Comparison of ENCODE assay signal across 20 cellular contexts in the genomic region with DNA sequence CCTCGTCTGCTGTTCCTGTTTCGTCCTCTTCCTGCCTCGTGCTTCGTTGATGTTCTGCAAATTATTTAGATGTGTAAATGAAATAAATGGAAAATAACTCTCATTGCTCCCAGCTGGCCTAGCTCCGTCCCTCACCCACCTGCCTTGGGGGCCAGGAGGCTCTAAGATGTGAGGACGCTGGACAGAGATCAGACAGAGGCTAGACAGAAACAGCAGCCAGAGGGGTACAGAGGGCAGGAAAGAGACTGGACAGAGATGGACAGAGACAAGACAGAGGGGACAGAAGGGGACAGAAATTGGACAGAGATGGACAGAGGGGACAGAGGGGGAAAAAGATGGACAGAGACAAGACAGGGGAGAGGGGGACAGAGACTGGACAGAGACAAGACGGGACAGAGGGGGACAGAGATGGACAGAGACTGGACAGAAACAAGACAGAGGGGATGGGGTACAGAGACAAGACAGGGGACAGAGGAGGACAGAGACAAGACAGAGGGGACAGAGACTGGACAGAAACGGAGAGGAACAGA. TPM values are rescaled to one million over a fixed set of nuclear protein-coding genes. Genes with fewer than 3 reads are reported as not detected.
A peak's percentile ranks its signal among the peaks of the same experiment; 100 is the strongest.
DNase-seq lines count a peak whose midpoint lies in the region; ATAC-seq, FAIRE-seq and TF ChIP-seq lines count a peak whose summit lies in the region.
"Had no signal": no experiment of that assay in that cellular context is flagged by ENCODE, and none has a peak within 500 bp of the region (broad histone marks: within the 10 kb centered on the region; RNA-seq: fewer than 3 reads in every experiment).

No MANE protein-coding gene starts in this region.

- POLR2A ChIA-PET in HepG2 (lab: Yijun Ruan, JAX): interaction anchor here (0.9 to 1.6 kb wide), 5 partner anchors 11 to 31 kb away, joined by 3 to 4 read pairs (median 4); no protein-coding TSS in a partner anchor

- DNase-seq in HepG2 (ENCODE audit: low spot score) (no peak), right lobe of liver (no peak), SJCRH30 (no peak), KG1 (lab: John Stamatoyannopoulos, UW) (no peak)
- DNase-seq in activated CD4-positive, alpha-beta T cell treated with anti-CD3 and anti-CD28 coated beads for 1 hour: no peak
- DNase-seq: CD8-positive, alpha-beta T cell; EL; HFFc6; NCI-H1105; NCI-H510A treated with DMSO at 0.1 percent for 48 hours; NCI-H774 had no signal

- TF ChIP-seq CTCF in HepG2 (CRISPR knock-in tag; IDR thresholded peaks at IDR 0.05) (no peak), right lobe of liver (IDR thresholded peaks at IDR 0.05) (no peak)

- CTCF ChIA-PET in HepG2 (lab: Yijun Ruan, JAX; ENCODE audit: low intra/inter-chr PET ratio, low total read pairs): no interaction called here

- no peak overlapping the region for H3K9ac ChIP-seq in HepG2 (ENCODE audit: insufficient read depth, low read depth, low read length)

- TF ChIP-seq POLR2A in HepG2 (IDR thresholded peaks at IDR 0.05; ENCODE audit: insufficient read depth in 1 of 2, low read depth in 2 of 2, low read length in 2 of 2) (no peak), right lobe of liver (IDR thresholded peaks at IDR 0.05) (no peak)

- H3K4me3 Mint-ChIP-seq in dendritic cell treated with granulocyte-macrophage colony-stimulating factor and Interleukin-4, amounts not matched to agents 40 ng/mL and 50 ng/mL, for 4 days: no peak overlapping the region
- H3K4me3 Mint-ChIP-seq: CD8-positive, alpha-beta T cell; HFFc6 had no signal

- H3K36me3 ChIP-seq in HepG2 (replicated peaks in 1 of 2; ENCODE audit: control insufficient read depth in 1 of 2, insufficient read depth in 2 of 2, low read length in 2 of 2) (peaks cover 6 to 8% of the 10 kb centered on the region in 2 experiments; a peak in 3 of 5 replicates), right lobe of liver (no peaks in the 10 kb centered on the region), SJCRH30 (peaks cover 16% of the 10 kb centered on the region)

- peaks cover 15% of the 10 kb centered on the region for H3K4me1 Mint-ChIP-seq in dendritic cell treated with granulocyte-macrophage colony-stimulating factor and Interleukin-4, amounts not matched to agents 40 ng/mL and 50 ng/mL, for 4 days (ENCODE audit: low read depth)

- no peaks in the 10 kb centered on the region for H3K9me3 Mint-ChIP-seq in dendritic cell treated with granulocyte-macrophage colony-stimulating factor and Interleukin-4, amounts not matched to agents 40 ng/mL and 50 ng/mL, for 4 days
- H3K9me3 Mint-ChIP-seq: CD8-positive, alpha-beta T cell; HFFc6 had no signal

- H2AFZ ChIP-seq in HepG2 (ENCODE audit: low read length): no peak overlapping the region

- H3K27me3 ChIP-seq in HepG2 (ENCODE audit: control insufficient read depth in 1 of 2, insufficient read depth in 2 of 2, low read length in 2 of 2) (peaks cover 8 to 31% of the 10 kb centered on the region in 2 experiments; a peak in 3 of 5 replicates), right lobe of liver (no peaks in the 10 kb centered on the region), SJCRH30 (peaks cover 5% of the 10 kb centered on the region)
- H3K27me3 ChIP-seq: MG63, SJSA1 had no signal

- 23% methylated on average over 8 of the region's 8 CpGs for WGBS in HepG2 (ENCODE audit: low lambda C conversion rate)
- WGBS in right lobe of liver (ENCODE audit: insufficient coverage, low coverage, low lambda C conversion rate, missing lambda C conversion rate): 55% methylated on average over 7 of the region's 8 CpGs

- H3K4me3 ChIP-seq in HepG2 (replicated peaks in 1 of 3; ENCODE audit: insufficient read depth in 1 of 3, low read depth in 2 of 3, low read length in 3 of 3) (peak overlapping the region in 1 of 3 experiments; percentile 26; a peak in 1 of 6 replicates), right lobe of liver (no peak overlapping the region), SJCRH30 (peak overlapping the region; percentile 29; the same call in 1 of the 2 replicates)
- H3K4me3 ChIP-seq: BLaER1 treated with 17β-estradiol and CSF1 and Interleukin-3, amounts not matched to agents 10 nM and 100 nM; MG63; SJSA1 had no signal

- TF ChIP-seq EP300 in HepG2 (IDR thresholded peaks at IDR 0.05; ENCODE audit: low read depth in 2 of 2, low read length in 2 of 2): no peak
- TF ChIP-seq EP300 in HepG2 (CRISPR knock-in tag; IDR thresholded peaks at IDR 0.05; ENCODE audit: borderline replicate concordance): no peak

- no peak overlapping the region for H3K27ac ChIP-seq in HepG2 (ENCODE audit: extremely low read length, insufficient read depth, low read length)
- H3K27ac ChIP-seq in right lobe of liver: no peak overlapping the region
- no peak overlapping the region; the same call in 1 of the 2 replicates for H3K27ac ChIP-seq in SJCRH30
- H3K27ac ChIP-seq: BLaER1 treated with 17β-estradiol and CSF1 and Interleukin-3, amounts not matched to agents 10 nM and 100 nM had no signal

- ATAC-seq in HepG2: no peak
- ATAC-seq in right lobe of liver: no peak
- ATAC-seq in GM21619 (IDR thresholded peaks at IDR 0.05; ENCODE audit: unreplicated experiment): no peak
- ATAC-seq: CD8-positive, alpha-beta T cell had no signal

- H3K4me2 ChIP-seq in HepG2 (ENCODE audit: low read depth, low read length): peak overlapping the region; percentile 49; the same call in 1 of the 2 replicates
- H3K4me2 ChIP-seq: BLaER1 treated with 17β-estradiol and CSF1 and Interleukin-3, amounts not matched to agents 10 nM and 100 nM had no signal

- in situ Hi-C loops in HepG2 (cut with HindIII; ENCODE audit: extremely low pct_ligation_motif_present, low pct_unique_long_range_greater_than_20kb): loop anchor here (5.0 kb wide), 1 partner anchor 35 kb away; no protein-coding TSS in a partner anchor

- peaks cover 56% of the 10 kb centered on the region for H3K27me3 Mint-ChIP-seq in dendritic cell treated with granulocyte-macrophage colony-stimulating factor and Interleukin-4, amounts not matched to agents 40 ng/mL and 50 ng/mL, for 4 days

- intact Hi-C loops in HepG2 (cut with micrococcal nuclease; ENCODE audit: unreplicated experiment): loop anchor here (5.0 kb wide), 1 partner anchor 35 kb away; no protein-coding TSS in a partner anchor
- intact Hi-C loops in right lobe of liver (cut with DNase I): no loop called here
- intact Hi-C loops in dendritic cell treated with granulocyte-macrophage colony-stimulating factor and Interleukin-4, amounts not matched to agents 40 ng/mL and 50 ng/mL, for 4 days (cut with micrococcal nuclease): no loop called here

- TF ChIP-seq RAD21 in HepG2 (CRISPR knock-in tag; IDR thresholded peaks at IDR 0.05): no peak

- H4K20me1 ChIP-seq in HepG2 (ENCODE audit: insufficient read depth, low read length): no peaks in the 10 kb centered on the region

- no peaks in the 10 kb centered on the region for H3K9me3 ChIP-seq in HepG2 (ENCODE audit: low read length)
- no peaks in the 10 kb centered on the region for H3K9me3 ChIP-seq in right lobe of liver
- no peaks in the 10 kb centered on the region for H3K9me3 ChIP-seq in SJCRH30 (replicated peaks)
- H3K9me3 ChIP-seq: BLaER1 treated with 17β-estradiol and CSF1 and Interleukin-3, amounts not matched to agents 10 nM and 100 nM; MG63; SJSA1 had no signal

- no peaks in the 10 kb centered on the region for H3K79me2 ChIP-seq in HepG2 (ENCODE audit: insufficient read depth, low read length)

- H3K4me1 ChIP-seq in HepG2 (ENCODE audit: insufficient read depth, low read length) (peaks cover 34% of the 10 kb centered on the region), right lobe of liver (peaks cover 0 to 19% (median 6%) of the 10 kb centered on the region in 4 donors), SJCRH30 (peaks cover 49% of the 10 kb centered on the region)

- H3K36me3 Mint-ChIP-seq in dendritic cell treated with granulocyte-macrophage colony-stimulating factor and Interleukin-4, amounts not matched to agents 40 ng/mL and 50 ng/mL, for 4 days (ENCODE audit: low read depth): peaks cover 15% of the 10 kb centered on the region

- no TSS peak for BruUV-seq in HepG2 (replicated peaks; lab: Mats Ljungman, UMichigan)

- no peak for FAIRE-seq in HepG2 (lab: Jason Lieb, UNC)
- FAIRE-seq: GM12891, H1 had no signal

- peak overlapping the region; percentile 4 for H3K27ac Mint-ChIP-seq in dendritic cell treated with granulocyte-macrophage colony-stimulating factor and Interleukin-4, amounts not matched to agents 40 ng/mL and 50 ng/mL, for 4 days
- H3K27ac Mint-ChIP-seq: CD8-positive, alpha-beta T cell; HFFc6 had no signal

RNA-seq across cellular contexts. Expression of a gene that starts 16.1 kb away (rescaled TPM):
- total RNA-seq in HepG2 (2016; rRNA removed; fragmentation: Illumina TruSeq; extraction: Trizol) (0.13 TPM in 1 of 2 replicates, not detected in the other), right lobe of liver (not detected)
- not detected in 2 replicates for total RNA-seq in HepG2 (2016; cell fraction: cytosol; rRNA removed; fragmentation: Illumina TruSeq; extraction: Trizol; ENCODE audit: low read depth)
- total RNA-seq in HepG2 (2016; cell fraction: insoluble cytoplasmic fraction; rRNA removed; fragmentation: Illumina TruSeq; extraction: Trizol): 0.11 TPM in 1 of 2 replicates, not detected in the other
- not detected in 2 replicates for total RNA-seq in HepG2 (2016; cell fraction: membrane; rRNA removed; fragmentation: Illumina TruSeq; extraction: Trizol)
- 0.38 TPM in 1 of 2 replicates, not detected in the other for total RNA-seq in HepG2 (2016; cell fraction: nucleus; rRNA removed; fragmentation: Illumina TruSeq; extraction: Trizol)
- 0.10 and 0.15 TPM in 2 replicates for polyA plus RNA-seq in HepG2 (2011; rRNA removed)
- 0.08 and 0.12 TPM in 2 replicates for polyA plus RNA-seq in HepG2 (2011; cell fraction: cytosol; rRNA removed)
- polyA plus RNA-seq in HepG2 (2011; cell fraction: nucleus; rRNA removed): 1.7 and 2.2 TPM in 2 replicates
- 0.19 and 0.20 TPM in 2 replicates for polyA plus RNA-seq in HepG2 (2012)
- not detected in 2 replicates for polyA plus RNA-seq in HepG2 (2016; cell fraction: cytosol; fragmentation: Illumina TruSeq; extraction: Trizol; ENCODE audit: low read depth)
- 0.17 TPM in 1 of 2 replicates, not detected in the other for polyA plus RNA-seq in HepG2 (2016; cell fraction: insoluble cytoplasmic fraction; fragmentation: Illumina TruSeq; extraction: Trizol; ENCODE audit: low read depth)
- polyA plus RNA-seq in HepG2 (2016; cell fraction: membrane; fragmentation: Illumina TruSeq; extraction: Trizol; ENCODE audit: low read depth): not detected in 2 replicates
- polyA plus RNA-seq in HepG2 (2016; cell fraction: nucleus; fragmentation: Illumina TruSeq; extraction: Trizol; ENCODE audit: insufficient read depth, low read depth): not detected in 2 replicates
- 0.32 TPM in 1 of 2 replicates, not detected in the other for polyA minus RNA-seq in HepG2 (2011; rRNA and poly(A)+ RNA removed; ENCODE audit: low replicate concordance)
- polyA minus RNA-seq in HepG2 (2011; cell fraction: cytosol; rRNA and poly(A)+ RNA removed): not detected in 2 replicates
- polyA minus RNA-seq in HepG2 (2011; cell fraction: nucleus; rRNA and poly(A)+ RNA removed): 0.50 TPM in 1 of 2 replicates, not detected in the other
- 8.0 and 8.3 TPM in 2 replicates for total RNA-seq in SJCRH30 (2014; rRNA removed; shearing (Covaris generic))
- total RNA-seq: CD8-positive, alpha-beta T cell; H1; HFFc6; HT-29; PC-3 had no signal

RNA-seq across cellular contexts. Expression of a gene that starts 28.6 kb away (rescaled TPM):
- 1.3 and 1.8 TPM in 2 replicates for total RNA-seq in HepG2 (2016; rRNA removed; fragmentation: Illumina TruSeq; extraction: Trizol)
- total RNA-seq in HepG2 (2016; cell fraction: cytosol; rRNA removed; fragmentation: Illumina TruSeq; extraction: Trizol; ENCODE audit: low read depth): 0.61 and 0.62 TPM in 2 replicates
- 1.6 TPM in 2 replicates for total RNA-seq in HepG2 (2016; cell fraction: insoluble cytoplasmic fraction; rRNA removed; fragmentation: Illumina TruSeq; extraction: Trizol)
- 1.4 and 1.7 TPM in 2 replicates for total RNA-seq in HepG2 (2016; cell fraction: membrane; rRNA removed; fragmentation: Illumina TruSeq; extraction: Trizol)
- 0.31 and 0.50 TPM in 2 replicates for total RNA-seq in HepG2 (2016; cell fraction: nucleus; rRNA removed; fragmentation: Illumina TruSeq; extraction: Trizol)
- 4.9 and 6.0 TPM in 2 replicates for polyA plus RNA-seq in HepG2 (2011; rRNA removed)
- 4.4 and 5.4 TPM in 2 replicates for polyA plus RNA-seq in HepG2 (2011; cell fraction: cytosol; rRNA removed)
- polyA plus RNA-seq in HepG2 (2011; cell fraction: nucleus; rRNA removed): 1.8 TPM in 2 replicates
- polyA plus RNA-seq in HepG2 (2012): 3.9 TPM in 2 replicates
- polyA plus RNA-seq in HepG2 (2016; cell fraction: cytosol; fragmentation: Illumina TruSeq; extraction: Trizol; ENCODE audit: low read depth): 0.29 and 0.36 TPM in 2 replicates
- polyA plus RNA-seq in HepG2 (2016; cell fraction: insoluble cytoplasmic fraction; fragmentation: Illumina TruSeq; extraction: Trizol; ENCODE audit: low read depth): 1.2 and 1.6 TPM in 2 replicates
- polyA plus RNA-seq in HepG2 (2016; cell fraction: membrane; fragmentation: Illumina TruSeq; extraction: Trizol; ENCODE audit: low read depth): 0.61 and 0.72 TPM in 2 replicates
- 0.55 and 1.4 TPM in 2 replicates for polyA plus RNA-seq in HepG2 (2016; cell fraction: nucleus; fragmentation: Illumina TruSeq; extraction: Trizol; ENCODE audit: insufficient read depth, low read depth)
- polyA minus RNA-seq in HepG2 (2011; rRNA and poly(A)+ RNA removed; ENCODE audit: low replicate concordance): 1.6 and 8.6 TPM in 2 replicates
- 1.8 and 2.5 TPM in 2 replicates for polyA minus RNA-seq in HepG2 (2011; cell fraction: cytosol; rRNA and poly(A)+ RNA removed)
- polyA minus RNA-seq in HepG2 (2011; cell fraction: nucleus; rRNA and poly(A)+ RNA removed): 0.26 and 0.50 TPM in 2 replicates
- total RNA-seq in right lobe of liver: not detected
- total RNA-seq in SJCRH30 (2014; rRNA removed; shearing (Covaris generic)): 1.0 and 1.4 TPM in 2 replicates
- total RNA-seq: CD8-positive, alpha-beta T cell had no signal

RNA-seq across cellular contexts. Expression of a gene that starts 30.5 kb away (rescaled TPM):
- total RNA-seq in HepG2 (2016; rRNA removed; fragmentation: Illumina TruSeq; extraction: Trizol) (12.4 and 22.3 TPM in 2 replicates), right lobe of liver (10 to 100 TPM in 5 of 6 experiments, 1 to 10 TPM in 1; 9.6 to 30.4 (median 20.2) TPM)
- 6.5 and 7.4 TPM in 2 replicates for total RNA-seq in HepG2 (2016; cell fraction: cytosol; rRNA removed; fragmentation: Illumina TruSeq; extraction: Trizol; ENCODE audit: low read depth)
- total RNA-seq in HepG2 (2016; cell fraction: insoluble cytoplasmic fraction; rRNA removed; fragmentation: Illumina TruSeq; extraction: Trizol): 9.5 and 21.5 TPM in 2 replicates
- 8.1 and 9.0 TPM in 2 replicates for total RNA-seq in HepG2 (2016; cell fraction: membrane; rRNA removed; fragmentation: Illumina TruSeq; extraction: Trizol)
- 22.1 and 27.5 TPM in 2 replicates for total RNA-seq in HepG2 (2016; cell fraction: nucleus; rRNA removed; fragmentation: Illumina TruSeq; extraction: Trizol)
- polyA plus RNA-seq in HepG2 (2011; rRNA removed): 41.8 and 63.2 TPM in 2 replicates
- polyA plus RNA-seq in HepG2 (2011; cell fraction: cytosol; rRNA removed): 20.9 and 28.4 TPM in 2 replicates
- 726 and 860 TPM in 2 replicates for polyA plus RNA-seq in HepG2 (2011; cell fraction: nucleus; rRNA removed)
- polyA plus RNA-seq in HepG2 (2012): 33.2 and 40.0 TPM in 2 replicates
- polyA plus RNA-seq in HepG2 (2016; cell fraction: cytosol; fragmentation: Illumina TruSeq; extraction: Trizol; ENCODE audit: low read depth): 5.4 and 7.5 TPM in 2 replicates
- 16.9 and 19.6 TPM in 2 replicates for polyA plus RNA-seq in HepG2 (2016; cell fraction: insoluble cytoplasmic fraction; fragmentation: Illumina TruSeq; extraction: Trizol; ENCODE audit: low read depth)
- polyA plus RNA-seq in HepG2 (2016; cell fraction: membrane; fragmentation: Illumina TruSeq; extraction: Trizol; ENCODE audit: low read depth): 6.9 and 9.6 TPM in 2 replicates
- polyA plus RNA-seq in HepG2 (2016; cell fraction: nucleus; fragmentation: Illumina TruSeq; extraction: Trizol; ENCODE audit: insufficient read depth, low read depth): 83.7 and 89.3 TPM in 2 replicates
- polyA minus RNA-seq in HepG2 (2011; rRNA and poly(A)+ RNA removed; ENCODE audit: low replicate concordance): 14.8 and 25.5 TPM in 2 replicates
- polyA minus RNA-seq in HepG2 (2011; cell fraction: cytosol; rRNA and poly(A)+ RNA removed): 12.8 and 13.5 TPM in 2 replicates
- 52.1 and 55.8 TPM in 2 replicates for polyA minus RNA-seq in HepG2 (2011; cell fraction: nucleus; rRNA and poly(A)+ RNA removed)
- total RNA-seq in SJCRH30 (2014; rRNA removed; shearing (Covaris generic)): 8.9 and 14.2 TPM in 2 replicates

RNA-seq across cellular contexts. Expression of a gene that starts 30.7 kb away (rescaled TPM):
- total RNA-seq in HepG2 (2016; rRNA removed; fragmentation: Illumina TruSeq; extraction: Trizol): 19.3 and 42.1 TPM in 2 replicates
- total RNA-seq in HepG2 (2016; cell fraction: cytosol; rRNA removed; fragmentation: Illumina TruSeq; extraction: Trizol; ENCODE audit: low read depth): 44.1 and 48.5 TPM in 2 replicates
- total RNA-seq in HepG2 (2016; cell fraction: insoluble cytoplasmic fraction; rRNA removed; fragmentation: Illumina TruSeq; extraction: Trizol): 18.4 and 43.0 TPM in 2 replicates
- total RNA-seq in HepG2 (2016; cell fraction: membrane; rRNA removed; fragmentation: Illumina TruSeq; extraction: Trizol): 47.3 and 50.8 TPM in 2 replicates
- 29.1 and 32.9 TPM in 2 replicates for total RNA-seq in HepG2 (2016; cell fraction: nucleus; rRNA removed; fragmentation: Illumina TruSeq; extraction: Trizol)
- polyA plus RNA-seq in HepG2 (2011; rRNA removed): 40.0 and 48.0 TPM in 2 replicates
- polyA plus RNA-seq in HepG2 (2011; cell fraction: cytosol; rRNA removed): 45.1 and 55.2 TPM in 2 replicates
- polyA plus RNA-seq in HepG2 (2011; cell fraction: nucleus; rRNA removed): 42.8 and 53.8 TPM in 2 replicates
- polyA plus RNA-seq in HepG2 (2012): 30.1 and 30.6 TPM in 2 replicates
- 22.8 and 30.9 TPM in 2 replicates for polyA plus RNA-seq in HepG2 (2016; cell fraction: cytosol; fragmentation: Illumina TruSeq; extraction: Trizol; ENCODE audit: low read depth)
- polyA plus RNA-seq in HepG2 (2016; cell fraction: insoluble cytoplasmic fraction; fragmentation: Illumina TruSeq; extraction: Trizol; ENCODE audit: low read depth): 20.3 and 20.6 TPM in 2 replicates
- 24.3 and 28.8 TPM in 2 replicates for polyA plus RNA-seq in HepG2 (2016; cell fraction: membrane; fragmentation: Illumina TruSeq; extraction: Trizol; ENCODE audit: low read depth)
- 57.8 and 59.9 TPM in 2 replicates for polyA plus RNA-seq in HepG2 (2016; cell fraction: nucleus; fragmentation: Illumina TruSeq; extraction: Trizol; ENCODE audit: insufficient read depth, low read depth)
- 17.2 and 64.0 TPM in 2 replicates for polyA minus RNA-seq in HepG2 (2011; rRNA and poly(A)+ RNA removed; ENCODE audit: low replicate concordance)
- polyA minus RNA-seq in HepG2 (2011; cell fraction: cytosol; rRNA and poly(A)+ RNA removed): 31.0 and 31.1 TPM in 2 replicates
- 16.2 and 18.9 TPM in 2 replicates for polyA minus RNA-seq in HepG2 (2011; cell fraction: nucleus; rRNA and poly(A)+ RNA removed)
- total RNA-seq in right lobe of liver: 10 to 100 TPM; 13.5 to 23.4 (median 16.2) TPM
- 142 and 144 TPM in 2 replicates for total RNA-seq in SJCRH30 (2014; rRNA removed; shearing (Covaris generic))

RNA-seq across cellular contexts. Expression of a gene that starts 54.1 kb away (rescaled TPM):
- total RNA-seq in HepG2 (2016; rRNA removed; fragmentation: Illumina TruSeq; extraction: Trizol) (2.4 and 5.3 TPM in 2 replicates), right lobe of liver (1 to 10 TPM; 3.9 to 7.4 (median 5.8) TPM)
- 3.3 TPM in 2 replicates for total RNA-seq in HepG2 (2016; cell fraction: cytosol; rRNA removed; fragmentation: Illumina TruSeq; extraction: Trizol; ENCODE audit: low read depth)
- 3.0 and 5.5 TPM in 2 replicates for total RNA-seq in HepG2 (2016; cell fraction: insoluble cytoplasmic fraction; rRNA removed; fragmentation: Illumina TruSeq; extraction: Trizol)
- total RNA-seq in HepG2 (2016; cell fraction: membrane; rRNA removed; fragmentation: Illumina TruSeq; extraction: Trizol): 3.8 and 5.6 TPM in 2 replicates
- 6.9 and 7.3 TPM in 2 replicates for total RNA-seq in HepG2 (2016; cell fraction: nucleus; rRNA removed; fragmentation: Illumina TruSeq; extraction: Trizol)
- 3.5 and 4.2 TPM in 2 replicates for polyA plus RNA-seq in HepG2 (2011; rRNA removed)
- 2.7 and 4.2 TPM in 2 replicates for polyA plus RNA-seq in HepG2 (2011; cell fraction: cytosol; rRNA removed)
- 6.7 and 7.1 TPM in 2 replicates for polyA plus RNA-seq in HepG2 (2011; cell fraction: nucleus; rRNA removed)
- 5.0 and 7.2 TPM in 2 replicates for polyA plus RNA-seq in HepG2 (2012)
- 2.6 and 3.4 TPM in 2 replicates for polyA plus RNA-seq in HepG2 (2016; cell fraction: cytosol; fragmentation: Illumina TruSeq; extraction: Trizol; ENCODE audit: low read depth)
- 4.0 and 4.2 TPM in 2 replicates for polyA plus RNA-seq in HepG2 (2016; cell fraction: insoluble cytoplasmic fraction; fragmentation: Illumina TruSeq; extraction: Trizol; ENCODE audit: low read depth)
- polyA plus RNA-seq in HepG2 (2016; cell fraction: membrane; fragmentation: Illumina TruSeq; extraction: Trizol; ENCODE audit: low read depth): 4.3 and 4.7 TPM in 2 replicates
- polyA plus RNA-seq in HepG2 (2016; cell fraction: nucleus; fragmentation: Illumina TruSeq; extraction: Trizol; ENCODE audit: insufficient read depth, low read depth): 5.1 and 5.5 TPM in 2 replicates
- polyA minus RNA-seq in HepG2 (2011; rRNA and poly(A)+ RNA removed; ENCODE audit: low replicate concordance): 8.8 and 15.0 TPM in 2 replicates
- 1.9 and 2.6 TPM in 2 replicates for polyA minus RNA-seq in HepG2 (2011; cell fraction: cytosol; rRNA and poly(A)+ RNA removed)
- 5.0 and 7.3 TPM in 2 replicates for polyA minus RNA-seq in HepG2 (2011; cell fraction: nucleus; rRNA and poly(A)+ RNA removed)
- total RNA-seq in SJCRH30 (2014; rRNA removed; shearing (Covaris generic)): 0.36 and 1.1 TPM in 2 replicates
